In genomic region chr6:159353193-159353592, GRCh38 we compare ENCODE assay signal across 23 cellular contexts.
A peak's percentile ranks its signal among the peaks of the same experiment; 100 is the strongest.
DNase-seq lines count a peak whose midpoint lies in the region; ATAC-seq and TF ChIP-seq lines count a peak whose summit lies in the region.
"Had no signal": no experiment of that assay in that cellular context is flagged by ENCODE, and none has a peak within 500 bp of the region (broad histone marks: within the 10 kb centered on the region; RNA-seq: fewer than 3 reads in every experiment).

No MANE protein-coding gene starts in this region.

- no peaks in the 10 kb centered on the region for H3K9me3 Mint-ChIP-seq in stimulated activated effector memory CD8-positive, alpha-beta T cell treated with anti-CD3 and anti-CD28 coated beads, Interleukin-12 subunit alpha, Interleukin-12 subunit beta, amount 100 ng/mL, for 72 hours

- no peaks in the 10 kb centered on the region for H3K9me3 ChIP-seq in BLaER1 treated with 17β-estradiol and CSF1 and Interleukin-3, amounts not matched to agents 10 nM and 100 nM (replicated peaks in 1 of 11)
- H3K9me3 ChIP-seq in esophagus muscularis mucosa (no peaks in the 10 kb centered on the region), Peyer's patch (no peaks in the 10 kb centered on the region)
- H3K9me3 ChIP-seq: BE2C had no signal

- TF ChIP-seq POLR2A in esophagus muscularis mucosa (IDR thresholded peaks at IDR 0.05; ENCODE audit: low read depth) (no peak), Peyer's patch (IDR thresholded peaks at IDR 0.05) (no peak)

- DNase-seq in esophagus muscularis mucosa (ENCODE audit: extremely low spot score) (peak; percentile 86), Peyer's patch (no peak), islet precursor cell (no peak)
- no peak for DNase-seq in stimulated activated effector memory CD8-positive, alpha-beta T cell treated with anti-CD3 and anti-CD28 coated beads, Interleukin-12 subunit alpha, Interleukin-12 subunit beta, amount 100 ng/mL, for 72 hours (ENCODE audit: low spot score in 2 of 2)
- DNase-seq: 8988T; ACHN; BE2C; C1 segment of cervical spinal cord; CD4-positive, alpha-beta memory T cell; CD4-positive, CD25-positive, alpha-beta regulatory T cell; CD8-positive, alpha-beta memory T cell; COR-L47; DMS 273 treated with DMSO at 0.1 percent for 48 hours; DMS153; DMS53; DMS79; DND-41; EL; GDM1 had no signal

- no peaks in the 10 kb centered on the region for H3K4me1 Mint-ChIP-seq in stimulated activated effector memory CD8-positive, alpha-beta T cell treated with anti-CD3 and anti-CD28 coated beads, Interleukin-12 subunit alpha, Interleukin-12 subunit beta, amount 100 ng/mL, for 72 hours
- H3K4me1 Mint-ChIP-seq: CD14-positive monocyte; CD4-positive, alpha-beta memory T cell; CD4-positive, CD25-positive, alpha-beta regulatory T cell; CD8-positive, alpha-beta memory T cell had no signal

- H3K36me3 Mint-ChIP-seq in stimulated activated effector memory CD8-positive, alpha-beta T cell treated with anti-CD3 and anti-CD28 coated beads, Interleukin-12 subunit alpha, Interleukin-12 subunit beta, amount 100 ng/mL, for 72 hours: no peaks in the 10 kb centered on the region
- H3K36me3 Mint-ChIP-seq: CD14-positive monocyte; CD4-positive, alpha-beta memory T cell; CD4-positive, CD25-positive, alpha-beta regulatory T cell had no signal

- peak; percentile 31 for ATAC-seq in stimulated activated effector memory CD8-positive, alpha-beta T cell treated with anti-CD3 and anti-CD28 coated beads, Interleukin-12 subunit alpha, Interleukin-12 subunit beta, amount 100 ng/mL, for 72 hours
- ATAC-seq in GM18858 (IDR thresholded peaks at IDR 0.05; ENCODE audit: unreplicated experiment): no peak
- ATAC-seq: GM12878 had no signal

- H3K4me3 ChIP-seq in BLaER1 treated with 17β-estradiol and CSF1 and Interleukin-3, amounts not matched to agents 10 nM and 100 nM: no peak overlapping the region
- H3K4me3 ChIP-seq in esophagus muscularis mucosa: no peak overlapping the region
- H3K4me3 ChIP-seq in Peyer's patch: no peak overlapping the region
- H3K4me3 ChIP-seq: GM12878 had no signal

- H3K9ac ChIP-seq in BLaER1 treated with 17β-estradiol and CSF1 and Interleukin-3, amounts not matched to agents 10 nM and 100 nM: no peak overlapping the region

- no peak overlapping the region for H3K4me3 Mint-ChIP-seq in stimulated activated effector memory CD8-positive, alpha-beta T cell treated with anti-CD3 and anti-CD28 coated beads, Interleukin-12 subunit alpha, Interleukin-12 subunit beta, amount 100 ng/mL, for 72 hours
- H3K4me3 Mint-ChIP-seq: CD14-positive monocyte; CD4-positive, alpha-beta memory T cell; CD4-positive, CD25-positive, alpha-beta regulatory T cell; CD8-positive, alpha-beta memory T cell had no signal

- no peaks in the 10 kb centered on the region for H3K27me3 ChIP-seq in BLaER1 treated with 17β-estradiol and CSF1 and Interleukin-3, amounts not matched to agents 10 nM and 100 nM
- H3K27me3 ChIP-seq in esophagus muscularis mucosa: no peaks in the 10 kb centered on the region
- H3K27me3 ChIP-seq in Peyer's patch: no peaks in the 10 kb centered on the region
- H3K27me3 ChIP-seq: BE2C had no signal

- H3K27ac ChIP-seq in BLaER1 treated with 17β-estradiol and CSF1 and Interleukin-3, amounts not matched to agents 10 nM and 100 nM: no peak overlapping the region
- H3K27ac ChIP-seq in esophagus muscularis mucosa (replicated peaks in 1 of 4): no peak overlapping the region
- H3K27ac ChIP-seq in Peyer's patch: no peak overlapping the region

- intact Hi-C loops in esophagus muscularis mucosa (cut with DNase I): no loop called here

- H3K36me3 ChIP-seq in BLaER1 treated with 17β-estradiol and CSF1 and Interleukin-3, amounts not matched to agents 10 nM and 100 nM: no peaks in the 10 kb centered on the region
- H3K36me3 ChIP-seq in esophagus muscularis mucosa (no peaks in the 10 kb centered on the region), Peyer's patch (no peaks in the 10 kb centered on the region)
- H3K36me3 ChIP-seq: BE2C had no signal

- no peaks in the 10 kb centered on the region for H4K20me1 ChIP-seq in BLaER1 treated with 17β-estradiol and CSF1 and Interleukin-3, amounts not matched to agents 10 nM and 100 nM

- WGBS in esophagus muscularis mucosa: 94% methylated on average over 3 of the region's 3 CpGs

- TF ChIP-seq CTCF in esophagus muscularis mucosa (IDR thresholded peaks at IDR 0.05) (no peak), Peyer's patch (IDR thresholded peaks at IDR 0.05) (no peak)

- TF ChIP-seq EP300 in esophagus muscularis mucosa (IDR thresholded peaks at IDR 0.05): no peak

- H3K4me2 ChIP-seq in BLaER1 treated with 17β-estradiol and CSF1 and Interleukin-3, amounts not matched to agents 10 nM and 100 nM: peak overlapping the region in 7 of 11 experiments; percentile 7 to 55 (median 44); a peak in 11 of 22 replicates

- H3K4me1 ChIP-seq in BLaER1 treated with 17β-estradiol and CSF1 and Interleukin-3, amounts not matched to agents 10 nM and 100 nM: peaks cover 0 to 23% (median 16%) of the 10 kb centered on the region in 10 experiments; a peak in 15 of 20 replicates
- no peaks in the 10 kb centered on the region for H3K4me1 ChIP-seq in esophagus muscularis mucosa
- no peaks in the 10 kb centered on the region for H3K4me1 ChIP-seq in Peyer's patch
- H3K4me1 ChIP-seq: BE2C had no signal

- no peak overlapping the region for H3K27ac Mint-ChIP-seq in stimulated activated effector memory CD8-positive, alpha-beta T cell treated with anti-CD3 and anti-CD28 coated beads, Interleukin-12 subunit alpha, Interleukin-12 subunit beta, amount 100 ng/mL, for 72 hours
- H3K27ac Mint-ChIP-seq: CD14-positive monocyte; CD4-positive, alpha-beta memory T cell; CD4-positive, CD25-positive, alpha-beta regulatory T cell; CD8-positive, alpha-beta memory T cell had no signal
